In the genomic region with DNA sequence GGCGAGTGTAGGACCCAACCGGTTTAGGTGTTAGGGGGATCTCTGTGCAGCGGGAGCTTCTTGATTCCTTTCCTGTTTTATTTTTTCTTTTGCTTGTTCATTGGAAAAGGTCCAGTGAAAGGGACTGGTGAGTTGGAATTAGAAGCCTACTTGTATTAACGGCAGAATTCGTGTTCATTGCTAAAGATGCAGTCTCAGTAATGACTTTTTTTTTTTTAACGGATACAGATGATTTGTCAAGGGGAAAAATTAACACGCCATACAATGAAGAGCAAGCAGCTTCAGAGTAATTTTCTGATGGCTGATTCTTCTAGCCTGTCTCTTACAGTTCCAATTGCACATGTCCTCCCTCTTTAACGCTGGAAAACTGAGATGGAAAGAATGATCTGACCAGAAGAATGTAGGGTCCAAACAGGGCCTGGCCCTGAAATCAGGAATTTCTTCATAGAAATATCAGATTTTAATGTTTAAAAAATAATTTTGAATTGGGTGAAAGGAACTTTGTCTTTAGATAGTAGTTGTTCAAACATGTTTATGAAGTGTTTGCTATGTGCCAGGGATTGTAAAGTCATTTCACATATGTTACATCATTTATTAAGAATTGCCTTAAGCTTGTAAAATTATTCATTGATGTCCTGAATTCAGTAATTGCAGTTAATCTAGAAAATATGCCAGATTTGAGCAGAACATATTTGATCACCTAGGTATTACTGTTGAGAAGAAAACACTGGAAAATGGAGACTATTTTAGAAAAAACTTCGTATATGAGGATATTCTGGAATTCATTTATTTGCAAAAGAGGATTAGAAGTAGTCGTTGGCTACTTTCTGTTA, we compare ENCODE assay signal across 8 cellular contexts. TPM values are rescaled to one million over a fixed set of nuclear protein-coding genes. Genes with fewer than 3 reads are reported as not detected.
DNase-seq lines count a peak whose midpoint lies in the region; ATAC-seq and TF ChIP-seq lines count a peak whose summit lies in the region.

No MANE protein-coding gene starts in this region.

- TF ChIP-seq CTCF in BE2C (IDR thresholded peaks at IDR 0.05; ENCODE audit: low read depth, low read length) (no peak), spleen (IDR thresholded peaks at IDR 0.05 in 8 of 11, conservative IDR thresholded peaks at IDR 0.05 in 3 of 11) (no peak)

- H3K27me3 ChIP-seq in BE2C (no peaks in the 10 kb centered on the region), spleen (replicated peaks in 1 of 7) (no peaks in the 10 kb centered on the region)

- H3K27ac Mint-ChIP-seq in activated naive CD8-positive, alpha-beta T cell treated with anti-CD3 and anti-CD28 coated beads, Interleukin-2, amount 50 U/mL, for 24 hours: peak overlapping the region; percentile 89

- H3K36me3 ChIP-seq in BE2C: no peaks in the 10 kb centered on the region; the same call in 1 of the 2 replicates
- no peaks in the 10 kb centered on the region for H3K36me3 ChIP-seq in spleen

- intact Hi-C loops in spleen (cut with DNase I; ENCODE audit: low total_unique reads): no loop called here

- H3K9me3 ChIP-seq in BE2C (no peaks in the 10 kb centered on the region), iPS-18c (ENCODE audit: control insufficient read depth, insufficient read depth, low read length) (no peaks in the 10 kb centered on the region), spleen (no peaks in the 10 kb centered on the region)

- H3K4me3 ChIP-seq in BE2C (ENCODE audit: low read depth, low read length) (peak overlapping the region; percentile 99), iPS-18c (ENCODE audit: insufficient read depth, low read depth, low read length) (peak overlapping the region; percentile 70), spleen (peak overlapping the region; percentile 61 to 89 (median 67))

- H3K4me1 ChIP-seq in BE2C: no peaks in the 10 kb centered on the region
- H3K4me1 ChIP-seq in spleen: peaks cover 28 to 52% (median 42%) of the 10 kb centered on the region in 6 donors

- peaks cover 41% of the 10 kb centered on the region for H3K4me1 Mint-ChIP-seq in activated naive CD8-positive, alpha-beta T cell treated with anti-CD3 and anti-CD28 coated beads, Interleukin-2, amount 50 U/mL, for 24 hours

- peak overlapping the region; percentile 92 to 98 (median 94) for H3K27ac ChIP-seq in spleen

- no peak for TF ChIP-seq POLR2A in spleen (IDR thresholded peaks at IDR 0.05)

- ATAC-seq in activated naive CD8-positive, alpha-beta T cell treated with anti-CD3 and anti-CD28 coated beads, Interleukin-2, amount 50 U/mL, for 24 hours: no peak

- peaks cover 2% of the 10 kb centered on the region for H3K36me3 Mint-ChIP-seq in activated naive CD8-positive, alpha-beta T cell treated with anti-CD3 and anti-CD28 coated beads, Interleukin-2, amount 50 U/mL, for 24 hours (ENCODE audit: low read depth)

- WGBS in spleen, 5 donors: 5 to 12% (median 7%) methylated on average over 10 of the region's 10 CpGs

- H3K4me3 Mint-ChIP-seq in activated naive CD8-positive, alpha-beta T cell treated with anti-CD3 and anti-CD28 coated beads, Interleukin-2, amount 50 U/mL, for 24 hours: peak overlapping the region; percentile 91

- H3K9me3 Mint-ChIP-seq in activated naive CD8-positive, alpha-beta T cell treated with anti-CD3 and anti-CD28 coated beads, Interleukin-2, amount 50 U/mL, for 24 hours: no peaks in the 10 kb centered on the region

- peaks cover 2% of the 10 kb centered on the region for H3K27me3 Mint-ChIP-seq in activated naive CD8-positive, alpha-beta T cell treated with anti-CD3 and anti-CD28 coated beads, Interleukin-2, amount 50 U/mL, for 24 hours

- DNase-seq in BE2C (no peak), HT-29 (ENCODE audit: low spot score) (peak; percentile 65), spleen (no peak), HCEC 1CT (no peak), SKM-1 treated with dmso at 0.1 percent for 144 hours (lab: John Stamatoyannopoulos, UW; ENCODE audit: unreplicated experiment) (no peak)
- no peak for DNase-seq in activated naive CD8-positive, alpha-beta T cell treated with anti-CD3 and anti-CD28 coated beads, Interleukin-2, amount 50 U/mL, for 24 hours
- no peak for DNase-seq in stimulated activated naive CD4-positive, alpha-beta T cell treated with Interleukin-2 at 50 U/mL for 16 hours (lab: John Stamatoyannopoulos, UW)

RNA-seq across cellular contexts. Expression of a gene that starts 1.4 kb away (rescaled TPM):
- 25.0 TPM for polyA plus RNA-seq in BE2C (2012; ENCODE audit: insufficient read depth, insufficient read length, low read depth)
- total RNA-seq in HT-29 (2014; rRNA removed; shearing (Covaris generic)): 22.8 and 24.5 TPM in 2 replicates
- 10 to 100 TPM; 17.9 to 28.3 (median 21.9) TPM for total RNA-seq in spleen
- polyA plus RNA-seq in spleen: 1 to 10 TPM; 3.9 to 7.7 (median 5.6) TPM

RNA-seq across cellular contexts. Expression of a gene that starts 48.9 kb away (rescaled TPM):
- 42.1 TPM for polyA plus RNA-seq in BE2C (2012; ENCODE audit: insufficient read depth, insufficient read length, low read depth)
- total RNA-seq in HT-29 (2014; rRNA removed; shearing (Covaris generic)): 14.6 and 16.7 TPM in 2 replicates
- total RNA-seq in spleen: 10 to 100 TPM; 15.2 to 19.5 (median 17.1) TPM
- 10 to 100 TPM in 1 of 3 donors, 1 to 10 TPM in 2; 7.6 to 10.4 (median 8.7) TPM for polyA plus RNA-seq in spleen
